8 cellular contexts compared by ENCODE assay signal in the genomic region with DNA sequence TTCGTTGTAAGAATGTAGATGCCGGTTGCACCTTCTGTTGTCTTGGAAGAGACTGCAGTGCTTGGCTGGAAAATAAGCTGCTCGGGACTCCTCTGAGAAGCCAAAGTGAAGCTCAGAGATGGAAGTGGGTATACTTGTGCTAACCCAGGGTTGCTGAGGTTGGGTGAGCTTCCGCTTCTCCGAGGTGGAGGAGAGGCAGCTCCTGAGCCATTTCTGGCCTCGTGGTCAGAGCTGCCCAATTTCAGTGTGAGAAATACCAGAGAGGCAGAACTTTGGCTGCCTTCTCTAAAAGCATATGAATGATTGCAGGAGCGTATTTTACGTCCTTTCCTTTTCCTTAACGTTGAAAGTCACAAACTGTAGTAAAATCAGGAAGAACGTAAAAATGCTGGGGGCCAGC.
DNase-seq lines count a peak whose midpoint lies in the region; ATAC-seq and TF ChIP-seq lines count a peak whose summit lies in the region.
"Not testable (repeated sequence)": the region's sequence is repeated elsewhere in the genome, so short reads cannot be mapped to it uniquely, and the experiment has no call there.

No MANE protein-coding gene starts in this region.

- RAD21 ChIA-PET in HCT116 (lab: Charles Lee; ENCODE audit: low non-redundant PET in 1 of 2, low total read pairs in 2 of 2, uncharacterized antibody in 2 of 2, unreplicated experiment in 2 of 2): not testable (repeated sequence)

- H3K9ac ChIP-seq in HCT116 (ENCODE audit: low read length): peak overlapping the region; percentile 66

- H3K4me1 Mint-ChIP-seq in activated B cell treated with CpG ODN at 0.5 μM for 24 hours: not testable (repeated sequence)
- H3K4me1 Mint-ChIP-seq in MCF 10A (ENCODE audit: insufficient read depth, unreplicated experiment): peaks cover 10% of the 10 kb centered on the region

- CTCF ChIA-PET in HCT116 (lab: Charles Lee); activated B cell treated with CpG ODN at 0.5 μM for 24 hours (lab: Charles Lee); MCF 10A (lab: Yijun Ruan, JAX): not testable (repeated sequence)

- H3K4me3 Mint-ChIP-seq in activated B cell treated with CpG ODN at 0.5 μM for 24 hours: not testable (repeated sequence)
- H3K4me3 Mint-ChIP-seq in MCF 10A (ENCODE audit: unreplicated experiment): peak overlapping the region; percentile 66

- POLR2A ChIA-PET in HCT116 (lab: Charles Lee); activated B cell treated with CpG ODN at 0.5 μM for 24 hours (lab: Charles Lee); MCF 10A (lab: Yijun Ruan, JAX): not testable (repeated sequence)

- not testable (repeated sequence) for H3K36me3 ChIP-seq in HCT116 (ENCODE audit: control insufficient read depth in 1 of 2, insufficient read depth in 2 of 2, low read length in 2 of 2); right atrium auricular region; osteoblast (ENCODE audit: insufficient read depth, low read length); vagina

- not testable (repeated sequence) for H3K9me2 ChIP-seq in HCT116 (ENCODE audit: insufficient read depth)

- BruUV-seq in HCT116 (replicated peaks; lab: Mats Ljungman, UMichigan): TSS peak; percentile 91
- BruUV-seq in MCF 10A (replicated peaks; lab: Mats Ljungman, UMichigan): TSS peak; percentile 88

- H3K27ac Mint-ChIP-seq in activated B cell treated with CpG ODN at 0.5 μM for 24 hours: not testable (repeated sequence)
- H3K27ac Mint-ChIP-seq in MCF 10A (ENCODE audit: low read depth, unreplicated experiment): peak overlapping the region; percentile 54

- not testable (repeated sequence) for TF ChIP-seq RAD21 in HCT116 (IDR thresholded peaks at IDR 0.05; ENCODE audit: low read depth)

- not testable (repeated sequence) for TF ChIP-seq POLR2A in HCT116 (IDR thresholded peaks at IDR 0.05; ENCODE audit: borderline replicate concordance, extremely low read depth, insufficient read depth, insufficient read length); vagina (IDR thresholded peaks at IDR 0.05)

- peak overlapping the region; percentile 43 to 57 for H3K4me3 ChIP-seq in HCT116 (replicated peaks in 1 of 2; ENCODE audit: low read depth in 1 of 2, low read length in 2 of 2)
- peak overlapping the region; percentile 30 to 46 for H3K4me3 ChIP-seq in right atrium auricular region
- peak overlapping the region; percentile 64 for H3K4me3 ChIP-seq in osteoblast (ENCODE audit: insufficient read depth, low read length)
- peak overlapping the region; percentile 22 to 33 for H3K4me3 ChIP-seq in vagina

- peak; percentile 16 for ATAC-seq in GM18873 (IDR thresholded peaks at IDR 0.05; ENCODE audit: low FRiP score, unreplicated experiment)
- peak; percentile 12 for ATAC-seq in HCT116
- peak; percentile 34 for ATAC-seq in HG03442 (IDR thresholded peaks at IDR 0.05; ENCODE audit: unreplicated experiment)
- ATAC-seq in activated B cell treated with CpG ODN at 0.5 μM for 24 hours (ENCODE audit: low read depth): peak; percentile 60

- H2AFZ ChIP-seq in HCT116 (ENCODE audit: low read depth, low read length, poor library complexity, severe bottlenecking); osteoblast (ENCODE audit: low read length): not testable (repeated sequence)

- H3K27me3 Mint-ChIP-seq in activated B cell treated with CpG ODN at 0.5 μM for 24 hours; MCF 10A (ENCODE audit: insufficient read depth, unreplicated experiment): not testable (repeated sequence)

- not testable (repeated sequence) for H3K27me3 ChIP-seq in HCT116 (ENCODE audit: insufficient read depth, low read length); right atrium auricular region; osteoblast (ENCODE audit: insufficient read depth, low read length); vagina

- H3K4me2 ChIP-seq in HCT116 (ENCODE audit: low read length) (peak overlapping the region; percentile 66), osteoblast (ENCODE audit: insufficient read depth, low read length) (peak overlapping the region; percentile 60)

- not testable (repeated sequence) for H3K9me3 ChIP-seq in HCT116 (ENCODE audit: control insufficient read depth in 1 of 2, insufficient read depth in 1 of 2, low read depth in 1 of 2, low read length in 2 of 2); right atrium auricular region; osteoblast (ENCODE audit: low read depth, low read length); vagina

- H3K79me2 ChIP-seq in HCT116 (ENCODE audit: insufficient read depth, low read length) (peaks cover 10% of the 10 kb centered on the region), osteoblast (ENCODE audit: insufficient read depth, low read length) (peaks cover 17% of the 10 kb centered on the region)

- not testable (repeated sequence) for H3K36me3 Mint-ChIP-seq in activated B cell treated with CpG ODN at 0.5 μM for 24 hours (ENCODE audit: low read depth); MCF 10A (ENCODE audit: insufficient read depth, unreplicated experiment)

- H4K20me1 ChIP-seq in HCT116 (ENCODE audit: insufficient read depth); osteoblast (ENCODE audit: insufficient read depth, low read length): not testable (repeated sequence)

- peak overlapping the region; percentile 66 for H3K27ac ChIP-seq in HCT116 (ENCODE audit: low read depth, low read length)
- H3K27ac ChIP-seq in right atrium auricular region: peak overlapping the region; percentile 70 to 76
- H3K27ac ChIP-seq in osteoblast (ENCODE audit: low read depth, low read length): peak overlapping the region; percentile 85
- H3K27ac ChIP-seq in vagina: peak overlapping the region; percentile 53

- intact Hi-C loops in HCT116 (cut with micrococcal nuclease); activated B cell treated with CpG ODN at 0.5 μM for 24 hours (cut with micrococcal nuclease); MCF 10A (cut with micrococcal nuclease); vagina (cut with DNase I): not testable (repeated sequence)

- H3K4me1 ChIP-seq in HCT116 (ENCODE audit: control insufficient read depth in 1 of 2, insufficient read depth in 2 of 2, low read length in 2 of 2) (peaks cover 8 to 33% of the 10 kb centered on the region in 2 experiments; a peak in 3 of 4 replicates), osteoblast (ENCODE audit: insufficient read depth, low read length) (peaks cover 27% of the 10 kb centered on the region)
- H3K4me1 ChIP-seq in right atrium auricular region, vagina: not testable (repeated sequence)

- not testable (repeated sequence) for DNase-seq in HCT116 (ENCODE audit: low read depth, low spot score); activated B cell treated with CpG ODN at 0.5 μM for 24 hours; MCF 10A (ENCODE audit: unreplicated experiment); right atrium auricular region (ENCODE audit: low spot score); osteoblast (ENCODE audit: insufficient read length, low spot score, missing footprints); vagina (ENCODE audit: extremely low spot score in 2 of 2)

- TF ChIP-seq CTCF in HCT116 (IDR thresholded peaks at IDR 0.05 in 2 of 3, conservative IDR thresholded peaks at IDR 0.05 in 1 of 3; ENCODE audit: borderline replicate concordance in 1 of 3, insufficient read depth in 1 of 3, low read depth in 2 of 3, low read length in 2 of 3); activated B cell treated with CpG ODN at 0.5 μM for 24 hours (IDR thresholded peaks at IDR 0.05); MCF 10A (IDR thresholded peaks at IDR 0.05; ENCODE audit: unreplicated experiment); right atrium auricular region (IDR thresholded peaks at IDR 0.05); osteoblast (IDR thresholded peaks at IDR 0.05; ENCODE audit: extremely low read depth, low read depth, low read length); vagina (IDR thresholded peaks at IDR 0.05): not testable (repeated sequence)

- H3K9me3 Mint-ChIP-seq in activated B cell treated with CpG ODN at 0.5 μM for 24 hours; MCF 10A (ENCODE audit: unreplicated experiment): not testable (repeated sequence)
